Comparison of ENCODE assay signal across 8 cellular contexts in the genomic region with DNA sequence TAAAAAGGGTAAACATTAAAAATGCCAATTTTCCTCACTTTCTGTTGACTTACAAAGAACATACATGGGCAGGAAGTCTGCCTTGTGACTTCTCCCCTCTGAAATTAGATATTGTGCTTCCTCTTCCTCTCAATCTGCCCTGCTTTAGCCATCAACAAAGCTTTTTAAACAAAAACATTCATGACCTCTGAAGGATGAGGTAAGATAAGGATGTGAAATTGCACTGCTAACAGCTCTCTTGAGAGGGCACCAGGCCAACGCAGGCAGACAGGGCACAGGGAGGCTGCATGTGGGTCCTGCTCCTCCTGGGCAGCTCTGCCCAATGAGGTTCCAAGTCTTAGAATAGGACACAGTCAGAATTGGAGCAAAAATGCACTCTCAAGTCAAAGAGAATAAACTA.
A peak's percentile ranks its signal among the peaks of the same experiment; 100 is the strongest.
DNase-seq lines count a peak whose midpoint lies in the region; ATAC-seq and TF ChIP-seq lines count a peak whose summit lies in the region.

No MANE protein-coding gene starts in this region.

- H3K27ac ChIP-seq in C4-2B = peak overlapping the region; percentile 52
- peak overlapping the region in 1 of 2 experiments; percentile 58; a peak in 2 of 4 replicates for H3K27ac ChIP-seq in SK-N-SH (ENCODE audit: low read depth in 2 of 2, low read length in 1 of 2)

- no peak for TF ChIP-seq RAD21 in SK-N-SH (IDR thresholded peaks at IDR 0.05; ENCODE audit: low read length)

- peaks cover 16% of the 10 kb centered on the region for H3K36me3 Mint-ChIP-seq in HFFc6 (ENCODE audit: low read depth)

- no peaks in the 10 kb centered on the region for H3K9me3 ChIP-seq in SK-N-SH

- H3K36me3 ChIP-seq in SK-N-SH (replicated peaks in 1 of 2; ENCODE audit: control insufficient read depth in 1 of 2, insufficient read depth in 2 of 2, low read length in 1 of 2) = peaks cover 8 to 22% of the 10 kb centered on the region in 2 experiments

- peak overlapping the region; percentile 40; the same call in 1 of the 2 replicates for H3K27ac Mint-ChIP-seq in HFFc6

- no peaks in the 10 kb centered on the region for H4K20me1 ChIP-seq in SK-N-SH (ENCODE audit: insufficient read depth)

- H3K9me2 ChIP-seq in SK-N-SH = no peaks in the 10 kb centered on the region

- H3K9me3 Mint-ChIP-seq in HFFc6 = no peaks in the 10 kb centered on the region

- no peak overlapping the region for H3K4me3 Mint-ChIP-seq in HFFc6

- H3K27me3 ChIP-seq in SK-N-SH (ENCODE audit: insufficient read depth) = no peaks in the 10 kb centered on the region

- DNase-seq in HFFc6 (no peak), SK-N-SH (peak; percentile 49), fibroblast of gingiva (ENCODE audit: low read depth) (peak; percentile 43), putamen (ENCODE audit: low spot score) (peak; percentile 58)

- no peak overlapping the region for H2AFZ ChIP-seq in SK-N-SH (ENCODE audit: low read depth)

- H3K27me3 Mint-ChIP-seq in HFFc6 (ENCODE audit: insufficient read depth) = no peaks in the 10 kb centered on the region

- POLR2A ChIA-PET in SK-N-SH (lab: Yijun Ruan, JAX) = no interaction called here

- H3K9ac ChIP-seq in SK-N-SH = no peak overlapping the region

- no peak overlapping the region for H3K4me3 ChIP-seq in SK-N-SH (ENCODE audit: low read depth in 2 of 2, low read length in 1 of 2)

- H3K79me2 ChIP-seq in SK-N-SH (ENCODE audit: insufficient read depth) = no peaks in the 10 kb centered on the region

- 14% methylated on average over 1 of the region's 1 CpG for WGBS in SK-N-SH (ENCODE audit: low lambda C conversion rate)

- no peaks in the 10 kb centered on the region for H3K4me1 ChIP-seq in SK-N-SH (ENCODE audit: control insufficient read depth in 1 of 2, insufficient read depth in 2 of 2, low read depth in 1 of 2, low read length in 1 of 2)

- H3F3A ChIP-seq in SK-N-SH (replicated peaks; ENCODE audit: insufficient read depth) = no peaks in the 10 kb centered on the region

- 0 out of 4 replicates have a peak, but pooled peaks of 1 of the 2 experiments have one; percentile 10 for TF ChIP-seq EP300 in SK-N-SH (IDR thresholded peaks at IDR 0.05; ENCODE audit: borderline replicate concordance in 1 of 2, low read depth in 1 of 2, low read length in 1 of 2)

- ATAC-seq in HG03521 (IDR thresholded peaks at IDR 0.05; ENCODE audit: unreplicated experiment) = no peak
- no peak for ATAC-seq in GM21526 (IDR thresholded peaks at IDR 0.05; ENCODE audit: low FRiP score, unreplicated experiment)
- ATAC-seq in HG03039 (IDR thresholded peaks at IDR 0.05; ENCODE audit: unreplicated experiment) = no peak

- H3K4me2 ChIP-seq in SK-N-SH = no peak overlapping the region

- peaks cover 6% of the 10 kb centered on the region for H3K4me1 Mint-ChIP-seq in HFFc6 (ENCODE audit: low read depth)

- CTCF ChIA-PET in SK-N-SH (lab: Yijun Ruan, JAX) = interaction anchor here (1.2 kb wide), 1 partner anchor 8 kb away, joined by 3 read pairs; no protein-coding TSS in a partner anchor

- TF ChIP-seq CTCF in C4-2B (conservative IDR thresholded peaks at IDR 0.05) (no peak), HFFc6 (IDR thresholded peaks at IDR 0.05) (no peak), SK-N-SH (IDR thresholded peaks at IDR 0.05) (no peak)

TF ChIP-seq in SK-N-SH, 30 proteins besides CTCF, POLR2A, EP300 and RAD21:
- TF ChIP-seq EZH2phosphoT487 (IDR thresholded peaks at IDR 0.05; ENCODE audit: borderline replicate concordance, low read depth) (no peak), FOSL2 (IDR thresholded peaks at IDR 0.05; ENCODE audit: borderline replicate concordance, low read depth) (no peak), SIN3A (IDR thresholded peaks at IDR 0.05; ENCODE audit: borderline replicate concordance, low read depth, low read length) (no peak), CHD2 (IDR thresholded peaks at IDR 0.05; ENCODE audit: low read length, partially characterized antibody) (no peak), POLR2AphosphoS5 (IDR thresholded peaks at IDR 0.05; ENCODE audit: low read depth, low read length) (no peak)
- TF ChIP-seq, protein P1, sequence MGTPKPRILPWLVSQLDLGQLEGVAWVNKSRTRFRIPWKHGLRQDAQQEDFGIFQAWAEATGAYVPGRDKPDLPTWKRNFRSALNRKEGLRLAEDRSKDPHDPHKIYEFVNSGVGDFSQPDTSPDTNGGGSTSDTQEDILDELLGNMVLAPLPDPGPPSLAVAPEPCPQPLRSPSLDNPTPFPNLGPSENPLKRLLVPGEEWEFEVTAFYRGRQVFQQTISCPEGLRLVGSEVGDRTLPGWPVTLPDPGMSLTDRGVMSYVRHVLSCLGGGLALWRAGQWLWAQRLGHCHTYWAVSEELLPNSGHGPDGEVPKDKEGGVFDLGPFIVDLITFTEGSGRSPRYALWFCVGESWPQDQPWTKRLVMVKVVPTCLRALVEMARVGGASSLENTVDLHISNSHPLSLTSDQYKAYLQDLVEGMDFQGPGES (IDR thresholded peaks at IDR 0.05; ENCODE audit: low read depth, low read length) = no peak
